In the genomic region with DNA sequence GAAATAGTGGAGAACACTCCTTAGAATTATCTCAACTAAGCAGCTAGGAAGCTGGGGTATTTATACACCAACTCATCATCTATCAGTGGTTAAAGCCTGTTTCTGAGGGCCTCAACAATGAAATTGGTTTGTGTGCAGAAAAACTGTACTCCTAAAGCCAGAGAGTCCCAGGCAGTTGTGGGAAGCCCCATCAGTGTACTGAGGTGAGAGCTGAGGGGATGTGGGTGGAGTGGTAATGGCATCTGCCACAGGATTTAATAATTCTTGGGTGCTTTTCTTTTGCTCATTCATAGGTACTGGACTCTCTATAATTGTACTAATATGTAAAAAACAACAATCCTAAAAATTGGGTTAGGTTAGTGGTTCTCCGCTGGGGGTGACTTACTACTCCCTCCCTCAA, we compare ENCODE assay signal across 23 cellular contexts.
DNase-seq lines count a peak whose midpoint lies in the region; TF ChIP-seq lines count a peak whose summit lies in the region.
"Had no signal": no experiment of that assay in that cellular context is flagged by ENCODE, and none has a peak within 500 bp of the region (broad histone marks: within the 10 kb centered on the region; RNA-seq: fewer than 3 reads in every experiment).

No MANE protein-coding gene starts in this region.

- H3K4me3 ChIP-seq in esophagus squamous epithelium (no peak overlapping the region), thyroid gland (replicated peaks in 1 of 3) (no peak overlapping the region)
- H3K4me3 ChIP-seq: BLaER1 treated with 17β-estradiol and CSF1 and Interleukin-3, amounts not matched to agents 10 nM and 100 nM; SK-N-MC had no signal

- H3K9me3 ChIP-seq in esophagus squamous epithelium (no peaks in the 10 kb centered on the region), thyroid gland (no peaks in the 10 kb centered on the region)
- H3K9me3 ChIP-seq: BLaER1 treated with 17β-estradiol and CSF1 and Interleukin-3, amounts not matched to agents 10 nM and 100 nM had no signal

- H3K4me1 ChIP-seq in esophagus squamous epithelium (peaks cover 0 to 25% (median 0%) of the 10 kb centered on the region in 3 donors), thyroid gland (peaks cover 22% of the 10 kb centered on the region in 2 donors)

- H3K27ac ChIP-seq in VCaP, result peak overlapping the region; percentile 89
- peak overlapping the region in 3 of 4 donors; percentile 27 to 65 (median 48) for H3K27ac ChIP-seq in esophagus squamous epithelium
- H3K27ac ChIP-seq in thyroid gland, result peak overlapping the region; percentile 54 to 72 (median 63)
- H3K27ac ChIP-seq: BLaER1 treated with 17β-estradiol and CSF1 and Interleukin-3, amounts not matched to agents 10 nM and 100 nM; KMS-11; SK-N-MC had no signal

- DNase-seq in DMS 273 (lab: John Stamatoyannopoulos, UW; ENCODE audit: unreplicated experiment), result peak; percentile 6
- no peak for DNase-seq in DMS 273 treated with DMSO at 0.1 percent for 48 hours (lab: John Stamatoyannopoulos, UW)
- no peak for DNase-seq in esophagus squamous epithelium (lab: John Stamatoyannopoulos, UW)
- DNase-seq in thyroid gland, result no peak
- DNase-seq in HuH-7 (ENCODE audit: low spot score), result no peak
- no peak for DNase-seq in NCI-H2107 (lab: John Stamatoyannopoulos, UW)
- DNase-seq in activated naive CD4-positive, alpha-beta T cell (lab: John Stamatoyannopoulos, UW), result no peak
- DNase-seq: 8988T; CD8-positive, alpha-beta T cell; GDM1; GOT3; HCEC 1CT; IMR-90; NCI-H1694; NCI-H2081; NCI-H2171 treated with DMSO at 0.1 percent for 48 hours; NCI-H524 treated with DMSO at 0.1 percent for 48 hours; OCI-M1; SHP77 treated with DMSO at 0.1 percent for 48 hours had no signal

- H3K36me3 ChIP-seq in esophagus squamous epithelium (no peaks in the 10 kb centered on the region), thyroid gland (no peaks in the 10 kb centered on the region)
- H3K36me3 ChIP-seq: BLaER1 treated with 17β-estradiol and CSF1 and Interleukin-3, amounts not matched to agents 10 nM and 100 nM had no signal

- TF ChIP-seq POLR2A in esophagus squamous epithelium (IDR thresholded peaks at IDR 0.05), result no peak
- no peak for TF ChIP-seq POLR2A in thyroid gland (IDR thresholded peaks at IDR 0.05)

- WGBS in esophagus squamous epithelium, 2 donors, result 67 to 83% methylated on average over 1 of the region's 1 CpG
- 93 to 97% methylated on average over 1 of the region's 1 CpG for WGBS in thyroid gland, 2 donors

- intact Hi-C loops in esophagus squamous epithelium (cut with DNase I), result no loop called here
- intact Hi-C loops in thyroid gland (cut with DNase I), result no loop called here

- TF ChIP-seq CTCF in VCaP (conservative IDR thresholded peaks at IDR 0.05), result no peak
- no peak for TF ChIP-seq CTCF in esophagus squamous epithelium (IDR thresholded peaks at IDR 0.05)
- TF ChIP-seq CTCF in thyroid gland (IDR thresholded peaks at IDR 0.05), result no peak

- no peaks in the 10 kb centered on the region for H3K27me3 ChIP-seq in esophagus squamous epithelium
- H3K27me3 ChIP-seq in thyroid gland, result no peaks in the 10 kb centered on the region
- H3K27me3 ChIP-seq: BLaER1 treated with 17β-estradiol and CSF1 and Interleukin-3, amounts not matched to agents 10 nM and 100 nM had no signal
